ENCODE assay signal across 6 cellular contexts in the genomic region with DNA sequence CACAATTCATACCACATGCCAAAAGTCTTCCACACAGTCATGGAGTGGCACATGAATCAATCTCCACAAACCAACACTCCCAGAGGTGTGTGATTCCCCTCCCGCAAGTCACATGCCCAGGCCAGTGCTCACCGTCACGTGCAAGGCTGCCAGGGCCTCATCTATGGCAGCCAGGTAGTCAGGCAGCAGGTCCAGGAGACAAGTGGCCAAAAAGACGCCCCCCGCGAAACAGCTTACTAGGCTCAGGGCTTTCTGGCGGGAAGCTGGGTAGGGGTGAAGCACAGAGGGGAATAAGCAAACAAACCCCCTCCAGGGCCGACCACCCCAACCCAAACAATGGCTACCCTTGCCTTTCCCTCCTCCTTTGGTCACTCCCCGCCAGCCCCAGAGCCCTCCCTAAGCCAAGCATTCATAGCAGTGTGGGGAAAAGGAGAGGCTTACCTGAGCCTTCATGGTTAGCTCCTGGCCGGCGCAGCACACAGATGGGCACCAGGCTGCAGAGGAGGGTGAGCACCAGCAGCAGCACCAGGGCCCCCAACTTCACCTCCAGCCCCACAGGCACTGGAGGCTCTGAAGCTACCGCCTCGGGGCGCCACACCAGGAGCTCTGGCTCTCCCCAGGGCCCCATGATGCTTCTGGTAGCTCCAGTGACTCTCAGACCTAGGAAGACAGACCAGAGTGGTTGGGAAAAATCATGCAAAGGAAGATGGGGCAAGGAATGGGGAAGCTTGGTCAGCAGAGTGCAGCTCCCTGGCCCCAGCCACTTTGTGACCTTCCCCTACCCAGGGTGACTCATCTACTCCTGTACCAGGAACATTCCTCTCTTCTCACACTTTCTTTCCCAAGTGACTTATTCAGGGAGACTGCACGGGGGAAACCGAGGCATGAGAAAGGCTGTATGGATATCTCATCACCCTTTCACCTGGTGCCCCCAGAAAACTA. TPM values are rescaled to one million over a fixed set of nuclear protein-coding genes. Genes with fewer than 3 reads are reported as not detected.
DNase-seq lines count a peak whose midpoint lies in the region; ATAC-seq and TF ChIP-seq lines count a peak whose summit lies in the region.

No MANE protein-coding gene starts in this region.

- intact Hi-C loops in activated CD4-positive, alpha-beta memory T cell treated with anti-CD3 and anti-CD28 coated beads for 36 hours (cut with micrococcal nuclease): loop anchor here (10.0 kb wide), 3 partner anchors 312 to 472 kb away; partner anchors contain the start of genes HAX1, S100A3, S100A4 and S100A5
- intact Hi-C loops in right lobe of liver (cut with DNase I): no loop called here
- intact Hi-C loops in posterior vena cava (cut with DNase I): no loop called here

- H3K4me1 Mint-ChIP-seq in activated CD4-positive, alpha-beta memory T cell treated with anti-CD3 and anti-CD28 coated beads for 36 hours (ENCODE audit: low read depth): peaks cover 42% of the 10 kb centered on the region

- peaks cover 34% of the 10 kb centered on the region for H3K36me3 Mint-ChIP-seq in activated CD4-positive, alpha-beta memory T cell treated with anti-CD3 and anti-CD28 coated beads for 36 hours

- H3K4me3 Mint-ChIP-seq in activated CD4-positive, alpha-beta memory T cell treated with anti-CD3 and anti-CD28 coated beads for 36 hours: peak overlapping the region; percentile 76

- no peaks in the 10 kb centered on the region for H3K27me3 ChIP-seq in right lobe of liver

- CTCF ChIA-PET in activated CD4-positive, alpha-beta memory T cell treated with anti-CD3 and anti-CD28 coated beads for 36 hours (lab: Charles Lee): interaction anchor here (2.6 to 2.7 kb wide), 2 partner anchors 17 to 24 kb away, joined by 18 to 20 read pairs; partner anchors contain the start of genes DENND4B and RAB13

- H3K27ac ChIP-seq in right lobe of liver: peak overlapping the region; percentile 88 to 95 (median 92)

- H3K27me3 Mint-ChIP-seq in activated CD4-positive, alpha-beta memory T cell treated with anti-CD3 and anti-CD28 coated beads for 36 hours: no peaks in the 10 kb centered on the region

- POLR2A ChIA-PET in activated CD4-positive, alpha-beta memory T cell treated with anti-CD3 and anti-CD28 coated beads for 36 hours (lab: Charles Lee): interaction anchor here (0.7 to 2.8 kb wide), 10 partner anchors 11 to 258 kb away, joined by 3 to 19 read pairs (median 4); partner anchors contain the start of genes DENND4B, JTB, RPS27 and UBAP2L

- peaks cover 0 to 5% (median 1%) of the 10 kb centered on the region in 4 donors for H3K36me3 ChIP-seq in right lobe of liver

- peak overlapping the region; percentile 70 to 88 (median 75) for H3K4me3 ChIP-seq in right lobe of liver

- TF ChIP-seq CTCF in right lobe of liver (IDR thresholded peaks at IDR 0.05): no peak

- peak; percentile 51 for DNase-seq in activated CD4-positive, alpha-beta memory T cell treated with anti-CD3 and anti-CD28 coated beads for 36 hours
- peak in 1 of 3 donors; percentile 51 for DNase-seq in right lobe of liver
- no peak for DNase-seq in NCI-H1105 treated with DMSO at 0.1 percent for 48 hours (lab: John Stamatoyannopoulos, UW)
- no peak for DNase-seq in posterior vena cava (ENCODE audit: low spot score)

- ATAC-seq in GM18505 (IDR thresholded peaks at IDR 0.05; ENCODE audit: unreplicated experiment) (no peak), right lobe of liver (peak in 1 of 4 donors; percentile 12), GM21526 (IDR thresholded peaks at IDR 0.05; ENCODE audit: low FRiP score, unreplicated experiment) (no peak)

- H3K9me3 Mint-ChIP-seq in activated CD4-positive, alpha-beta memory T cell treated with anti-CD3 and anti-CD28 coated beads for 36 hours: no peaks in the 10 kb centered on the region

- H3K27ac Mint-ChIP-seq in activated CD4-positive, alpha-beta memory T cell treated with anti-CD3 and anti-CD28 coated beads for 36 hours: peak overlapping the region; percentile 85

- H3K4me1 ChIP-seq in right lobe of liver: peaks cover 0 to 39% (median 11%) of the 10 kb centered on the region in 4 donors

- H3K9me3 ChIP-seq in right lobe of liver: no peaks in the 10 kb centered on the region

- peak; percentile 25 for TF ChIP-seq POLR2A in GM18505 (IDR thresholded peaks at IDR 0.05; ENCODE audit: borderline replicate concordance, extremely low read depth, insufficient read depth, insufficient read length)
- TF ChIP-seq POLR2A in right lobe of liver (IDR thresholded peaks at IDR 0.05): no peak

- 38% methylated on average over 3 of the region's 16 CpGs for WGBS in right lobe of liver (ENCODE audit: insufficient coverage, low coverage, low lambda C conversion rate, missing lambda C conversion rate)

RNA-seq across cellular contexts. Expression of gene SLC39A1, which starts 1.0 kb away (rescaled TPM):
- total RNA-seq in activated CD4-positive, alpha-beta memory T cell treated with anti-CD3 and anti-CD28 coated beads for 36 hours: 10 to 100 TPM; 67.0 to 68.7 TPM
- 10 to 100 TPM; 33.0 to 63.6 (median 47.7) TPM for total RNA-seq in right lobe of liver
- total RNA-seq in posterior vena cava: 10 to 100 TPM; 76.5 to 79.5 TPM

RNA-seq across cellular contexts. Expression of gene CRTC2, which starts 3.9 kb away (rescaled TPM):
- 10 to 100 TPM; 60.8 to 78.0 TPM for total RNA-seq in activated CD4-positive, alpha-beta memory T cell treated with anti-CD3 and anti-CD28 coated beads for 36 hours
- total RNA-seq in right lobe of liver (10 to 100 TPM in 4 of 6 experiments, 1 to 10 TPM in 2; 4.8 to 19.5 (median 18.3) TPM), posterior vena cava (10 to 100 TPM; 26.6 to 31.0 TPM)

RNA-seq across cellular contexts. Expression of gene CREB3L4, which starts 5.3 kb away (rescaled TPM):
- 1 to 10 TPM; 8.5 to 8.7 TPM for total RNA-seq in activated CD4-positive, alpha-beta memory T cell treated with anti-CD3 and anti-CD28 coated beads for 36 hours
- total RNA-seq in right lobe of liver (10 to 100 TPM in 1 of 6 experiments, 1 to 10 TPM in 5; 4.9 to 11.1 (median 8.2) TPM), posterior vena cava (1 to 10 TPM; 3.2 to 5.3 TPM)

RNA-seq across cellular contexts. Expression of gene JTB, which starts 15.1 kb away (rescaled TPM):
- 100 to 1,000 TPM; 134 to 136 TPM for total RNA-seq in activated CD4-positive, alpha-beta memory T cell treated with anti-CD3 and anti-CD28 coated beads for 36 hours
- total RNA-seq in right lobe of liver (100 to 1,000 TPM in 2 of 6 experiments, 10 to 100 TPM in 4; 55.8 to 169 (median 90.9) TPM), posterior vena cava (10 to 100 TPM; 77.5 to 78.2 TPM)

RNA-seq across cellular contexts. Expression of gene DENND4B, which starts 15.8 kb away (rescaled TPM):
- total RNA-seq in activated CD4-positive, alpha-beta memory T cell treated with anti-CD3 and anti-CD28 coated beads for 36 hours: 100 to 1,000 TPM in 1 of 2 experiments, 10 to 100 TPM in 1; 98.1 to 108 TPM
- total RNA-seq in right lobe of liver: 10 to 100 TPM; 13.0 to 27.5 (median 20.2) TPM
- 10 to 100 TPM; 41.7 to 47.5 TPM for total RNA-seq in posterior vena cava
